In genomic region chr1:24472527-24473251, GRCh38 we compare ENCODE assay signal across 24 cellular contexts. TPM values are rescaled to one million over a fixed set of nuclear protein-coding genes. Genes with fewer than 3 reads are reported as not detected.
DNase-seq lines count a peak whose midpoint lies in the region; ATAC-seq, FAIRE-seq and TF ChIP-seq lines count a peak whose summit lies in the region.
"Had no signal": no experiment of that assay in that cellular context is flagged by ENCODE, and none has a peak within 500 bp of the region (broad histone marks: within the 10 kb centered on the region; RNA-seq: fewer than 3 reads in every experiment).

No MANE protein-coding gene starts in this region.

- TF ChIP-seq POLR2A in body of pancreas (IDR thresholded peaks at IDR 0.05) (no peak), prostate gland (IDR thresholded peaks at IDR 0.05) (no peak)

- no peaks in the 10 kb centered on the region for H3K36me3 ChIP-seq in GM23338 (ENCODE audit: insufficient read depth)
- peaks cover 0 to 2% of the 10 kb centered on the region in 2 donors for H3K36me3 ChIP-seq in body of pancreas (replicated peaks in 1 of 2; ENCODE audit: insufficient read depth in 1 of 2, low read depth in 2 of 2)
- H3K36me3 ChIP-seq in prostate gland: no peaks in the 10 kb centered on the region

- H3K36me3 Mint-ChIP-seq in GM23338 (ENCODE audit: low read depth): peaks cover 13% of the 10 kb centered on the region; the same call in 2 of the 3 replicates

- peaks cover 19% of the 10 kb centered on the region for H3K4me1 Mint-ChIP-seq in GM23338

- FAIRE-seq in GM19239 (lab: Jason Lieb, UNC): no peak
- FAIRE-seq: G401.6, GM18507 had no signal

- no peaks in the 10 kb centered on the region for H3K9me2 ChIP-seq in GM23338 (ENCODE audit: insufficient read depth)
- H3K9me2 ChIP-seq: SK-N-SH had no signal

- H3K27ac Mint-ChIP-seq in GM23338: no peak overlapping the region
- H3K27ac Mint-ChIP-seq: HFFc6 had no signal

- peak; percentile 52 for ATAC-seq in GM23338
- ATAC-seq in body of pancreas: peak; percentile 96
- no peak for ATAC-seq in HG03354 (IDR thresholded peaks at IDR 0.05; ENCODE audit: poor library complexity, severe bottlenecking, unreplicated experiment)
- no peak for ATAC-seq in HG02571 (IDR thresholded peaks at IDR 0.05; ENCODE audit: unreplicated experiment)

- no peaks in the 10 kb centered on the region for H3K4me1 ChIP-seq in GM23338 (ENCODE audit: insufficient read depth)
- H3K4me1 ChIP-seq in body of pancreas: peaks cover 18% of the 10 kb centered on the region
- H3K4me1 ChIP-seq in prostate gland (replicated peaks): peaks cover 10% of the 10 kb centered on the region

- H3K9me3 Mint-ChIP-seq in GM23338: no peaks in the 10 kb centered on the region
- H3K9me3 Mint-ChIP-seq: CD4-positive, CD25-positive, alpha-beta regulatory T cell; HFFc6 had no signal

- no peaks in the 10 kb centered on the region for H4K20me1 ChIP-seq in GM23338 (replicated peaks; ENCODE audit: insufficient read depth)

- no peak overlapping the region for H3K4me3 Mint-ChIP-seq in GM23338
- H3K4me3 Mint-ChIP-seq: CD4-positive, CD25-positive, alpha-beta regulatory T cell; HFFc6 had no signal

- H3K27me3 ChIP-seq in GM23338 (ENCODE audit: insufficient read depth): no peaks in the 10 kb centered on the region
- no peaks in the 10 kb centered on the region for H3K27me3 ChIP-seq in body of pancreas
- H3K27me3 ChIP-seq in prostate gland (replicated peaks; ENCODE audit: insufficient read depth): no peaks in the 10 kb centered on the region

- H3K4me3 ChIP-seq in GM23338 (no peak overlapping the region), body of pancreas (no peak overlapping the region), prostate gland (no peak overlapping the region)

- WGBS in body of pancreas, 2 donors: 19 to 29% methylated on average over 11 of the region's 11 CpGs
- 54% methylated on average over 11 of the region's 11 CpGs for WGBS in prostate gland

- no peak overlapping the region for H2AFZ ChIP-seq in GM23338

- no peaks in the 10 kb centered on the region for H3K27me3 Mint-ChIP-seq in GM23338 (ENCODE audit: insufficient read depth, low read depth, poor library complexity)
- H3K27me3 Mint-ChIP-seq: CD4-positive, CD25-positive, alpha-beta regulatory T cell had no signal

- H3K27ac ChIP-seq in GM23338 (ENCODE audit: low read depth): no peak overlapping the region
- peak overlapping the region; percentile 17 to 80 (median 72) for H3K27ac ChIP-seq in body of pancreas
- peak overlapping the region; percentile 12 to 69 for H3K27ac ChIP-seq in prostate gland
- H3K27ac ChIP-seq: HL-60, RWPE1 had no signal

- TF ChIP-seq CTCF in GM23338 (conservative IDR thresholded peaks at IDR 0.05; ENCODE audit: low read depth in 2 of 2) (no peak), body of pancreas (IDR thresholded peaks at IDR 0.05) (no peak), prostate gland (IDR thresholded peaks at IDR 0.05) (no peak)

- intact Hi-C loops in body of pancreas (cut with DNase I): no loop called here
- intact Hi-C loops in prostate gland (cut with DNase I): no loop called here

- no peaks in the 10 kb centered on the region for H3F3A ChIP-seq in GM23338 (replicated peaks; ENCODE audit: low read depth)

- no peak overlapping the region for H3K4me2 ChIP-seq in GM23338
- H3K4me2 ChIP-seq: SK-N-SH had no signal

- DNase-seq in GM23338 (ENCODE audit: low spot score) (no peak), body of pancreas (peak; percentile 80 to 94 (median 88)), islet precursor cell (peak; percentile 84), prostate gland (ENCODE audit: low spot score) (peak; percentile 80), GM19239 (ENCODE audit: insufficient read length, low spot score) (no peak)
- DNase-seq: CD4-positive, CD25-positive, alpha-beta regulatory T cell; COR-L47; DMS 273 treated with DMSO at 0.1 percent for 48 hours; H7; HFFc6; KBM-7; NCI-H1092 treated with DMSO at 0.1 percent for 48 hours; NCI-H1436 treated with DMSO at 0.1 percent for 48 hours; NCI-H1930; NCI-H748 treated with DMSO at 0.1 percent for 48 hours; NK-92 treated with Interleukin-12 subunit alpha and Interleukin-12 subunit beta, amount 100 ng/mL, for 24 hours; SIG-M5; SK-N-SH had no signal

- no peaks in the 10 kb centered on the region for H3K79me2 ChIP-seq in GM23338 (replicated peaks; ENCODE audit: insufficient read depth)

- H3K9me3 ChIP-seq in body of pancreas: no peaks in the 10 kb centered on the region
- no peaks in the 10 kb centered on the region for H3K9me3 ChIP-seq in prostate gland
- H3K9me3 ChIP-seq: SK-N-SH had no signal

TF ChIP-seq in GM23338, 12 proteins besides CTCF, POLR2A, EP300 and RAD21 (continues in another document):
- no peak for TF ChIP-seq REST (IDR thresholded peaks at IDR 0.05; ENCODE audit: unreplicated experiment)
- no peak for TF ChIP-seq POLR2AphosphoS5 (IDR thresholded peaks at IDR 0.05; ENCODE audit: low read depth)
- TF ChIP-seq EZH2 (IDR thresholded peaks at IDR 0.05; ENCODE audit: low read depth, unreplicated experiment): no peak
- TF ChIP-seq EZH2phosphoT487 (IDR thresholded peaks at IDR 0.05; ENCODE audit: unreplicated experiment): no peak

RNA-seq across cellular contexts. Expression of gene RCAN3, which starts 29.9 kb away (rescaled TPM):
- total RNA-seq in GM23338 (2014; rRNA removed; shearing (Covaris generic)): 11.2 and 13.7 TPM in 2 replicates
- 8.9 and 9.1 TPM in 2 replicates for polyA plus RNA-seq in GM23338 (2016; fragmentation: Nextera tagmentation; extraction: Ambion mirVana)
- total RNA-seq in body of pancreas (10 to 100 TPM; 14.0 to 32.3 TPM), prostate gland (100 to 1,000 TPM in 1 of 2 donors, 10 to 100 TPM in 1; 50.8 to 238 TPM)

RNA-seq across cellular contexts. Expression of gene NIPAL3, which starts 57.1 kb away (rescaled TPM):
- total RNA-seq in GM23338 (2014; rRNA removed; shearing (Covaris generic)): 8.6 and 9.6 TPM in 2 replicates
- polyA plus RNA-seq in GM23338 (2016; fragmentation: Nextera tagmentation; extraction: Ambion mirVana): 4.6 and 5.5 TPM in 2 replicates
- total RNA-seq in body of pancreas: 10 to 100 TPM; 36.8 to 65.9 TPM
- total RNA-seq in prostate gland: 100 to 1,000 TPM; 125 to 350 TPM

RNA-seq across cellular contexts. Expression of gene STPG1, which starts 59.1 kb away (rescaled TPM):
- 6.5 and 8.2 TPM in 2 replicates for total RNA-seq in GM23338 (2014; rRNA removed; shearing (Covaris generic))
- 9.9 and 11.4 TPM in 2 replicates for polyA plus RNA-seq in GM23338 (2016; fragmentation: Nextera tagmentation; extraction: Ambion mirVana)
- total RNA-seq in body of pancreas (1 to 10 TPM; 1.6 to 2.6 TPM), prostate gland (10 to 100 TPM in 1 of 2 donors, 1 to 10 TPM in 1; 9.8 to 10.8 TPM)

Comparison
In these comparisons a context has a peak if more than half of its experiments do, and no peak if none do; other contexts are left out.
1. ATAC-seq: peak in GM23338 (single experiment) and body of pancreas (single experiment); none in HG03354 (single experiment) and HG02571 (single experiment).
2. DNase-seq: peak in body of pancreas (4 of 4), islet precursor cell (single experiment) and prostate gland (single experiment); none in GM23338 (single experiment) and GM19239 (single experiment).